Comparison of ENCODE assay signal across 1 cellular context in genomic region chr4:7392438-7393374, GRCh38.
TF ChIP-seq lines count a peak whose summit lies in the region.

No MANE protein-coding gene starts in this region.

TF ChIP-seq in HepG2, 621 proteins besides CTCF, POLR2A, EP300 and RAD21 (continued from another document):
- TF ChIP-seq GABPB1 (CRISPR knock-in tag; IDR thresholded peaks at IDR 0.05): no peak
- TF ChIP-seq ZNF224 (CRISPR knock-in tag; IDR thresholded peaks at IDR 0.05): no peak
- no peak for TF ChIP-seq U2AF2 (IDR thresholded peaks at IDR 0.05; ENCODE audit: low read depth, low read length)
- TF ChIP-seq HHEX (CRISPR knock-in tag; IDR thresholded peaks at IDR 0.05): no peak
- TF ChIP-seq HMGXB4 (CRISPR knock-in tag; IDR thresholded peaks at IDR 0.05; ENCODE audit: borderline replicate concordance in 1 of 2, low read depth in 1 of 2): no peak
- TF ChIP-seq ZNF562 (CRISPR knock-in tag; IDR thresholded peaks at IDR 0.05; ENCODE audit: borderline replicate concordance): no peak
- TF ChIP-seq JUN (CRISPR knock-in tag; IDR thresholded peaks at IDR 0.05): no peak
